In the genomic region with DNA sequence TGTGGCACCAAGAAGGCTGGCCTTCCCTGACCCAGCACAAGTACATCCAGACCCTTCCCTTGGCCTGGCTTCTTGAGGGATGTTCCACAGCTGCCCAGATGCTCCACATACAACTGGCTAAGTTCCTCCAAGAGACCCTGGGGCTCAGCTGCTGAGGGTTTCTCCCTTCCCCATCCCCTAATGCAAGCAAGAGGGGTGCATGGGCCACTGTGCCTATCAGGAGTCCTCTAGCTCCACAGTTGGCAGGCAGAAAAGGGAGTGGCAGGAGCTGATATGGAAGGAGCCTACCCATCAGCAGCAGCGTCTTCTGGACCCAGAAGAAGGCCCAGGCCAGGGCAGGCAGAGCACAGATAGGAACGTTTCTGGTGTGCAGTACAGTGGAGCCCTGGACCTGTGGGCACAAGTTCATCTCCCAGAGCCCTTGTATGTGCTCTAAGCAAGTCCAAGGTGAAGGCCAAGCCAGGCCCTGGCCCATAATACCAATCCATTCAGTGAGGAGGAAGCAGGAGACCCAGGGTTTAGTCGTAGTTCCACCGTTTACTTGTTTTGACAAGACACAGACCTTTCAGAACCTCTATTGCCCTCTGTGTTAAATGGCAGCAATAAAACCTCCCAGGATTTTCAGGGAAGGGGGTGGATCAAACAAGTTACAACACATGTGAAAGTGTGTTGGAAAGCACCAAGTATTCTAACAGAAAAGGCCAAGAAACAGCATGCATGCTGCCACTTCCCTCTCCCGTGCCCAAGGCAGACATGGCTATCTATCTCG, we compare ENCODE assay signal across 10 cellular contexts. TPM values are rescaled to one million over a fixed set of nuclear protein-coding genes. Genes with fewer than 3 reads are reported as not detected.
A peak's percentile ranks its signal among the peaks of the same experiment; 100 is the strongest.
DNase-seq lines count a peak whose midpoint lies in the region; ATAC-seq and TF ChIP-seq lines count a peak whose summit lies in the region.
"Had no signal": no experiment of that assay in that cellular context is flagged by ENCODE, and none has a peak within 500 bp of the region (broad histone marks: within the 10 kb centered on the region; RNA-seq: fewer than 3 reads in every experiment).

No MANE protein-coding gene starts in this region.

- H3K9me3 Mint-ChIP-seq in activated naive CD8-positive, alpha-beta T cell treated with anti-CD3 and anti-CD28 coated beads for 36 hours = peaks cover 4% of the 10 kb centered on the region

- H3K27ac ChIP-seq in left lung (peak overlapping the region; percentile 71 to 94), subcutaneous abdominal adipose tissue (ENCODE audit: low read depth, low read length) (peak overlapping the region; percentile 35)
- H3K27ac ChIP-seq: SK-N-MC had no signal

- TF ChIP-seq CTCF in left lung (IDR thresholded peaks at IDR 0.05) = no peak

- ATAC-seq in left lung = no peak

- H3K27me3 ChIP-seq in left lung (no peaks in the 10 kb centered on the region), subcutaneous abdominal adipose tissue (ENCODE audit: control insufficient read depth in 5 of 5, insufficient read depth in 4 of 5, low read length in 5 of 5) (no peaks in the 10 kb centered on the region)

- H3K36me3 ChIP-seq in left lung = peaks cover 0 to 27% of the 10 kb centered on the region in 2 donors
- peaks cover 0 to 28% (median 23%) of the 10 kb centered on the region in 5 donors for H3K36me3 ChIP-seq in subcutaneous abdominal adipose tissue (ENCODE audit: control insufficient read depth in 5 of 5, insufficient read depth in 5 of 5, low read length in 5 of 5)

- H3K9me3 ChIP-seq in left lung = peaks cover 0 to 6% of the 10 kb centered on the region in 2 donors
- peaks cover 0 to 7% (median 4%) of the 10 kb centered on the region in 5 donors for H3K9me3 ChIP-seq in subcutaneous abdominal adipose tissue (ENCODE audit: control insufficient read depth in 5 of 5, low read length in 5 of 5)

- H3K4me3 Mint-ChIP-seq in activated naive CD8-positive, alpha-beta T cell treated with anti-CD3 and anti-CD28 coated beads for 36 hours = peak overlapping the region; percentile 42

- H3K27ac Mint-ChIP-seq in activated naive CD8-positive, alpha-beta T cell treated with anti-CD3 and anti-CD28 coated beads for 36 hours = peak overlapping the region; percentile 99

- DNase-seq in SIG-M5 treated with dmso at 0.1 percent for 504 hours (lab: John Stamatoyannopoulos, UW; ENCODE audit: unreplicated experiment) = peak; percentile 84
- no peak for DNase-seq in SIG-M5 (lab: John Stamatoyannopoulos, UW)
- no peak for DNase-seq in activated naive CD8-positive, alpha-beta T cell treated with anti-CD3 and anti-CD28 coated beads for 36 hours
- DNase-seq in left lung = no peak
- DNase-seq in NCI-H1092 treated with DMSO at 0.1 percent for 48 hours (lab: John Stamatoyannopoulos, UW) = no peak
- no peak for DNase-seq in DMS53 (lab: John Stamatoyannopoulos, UW)
- no peak for DNase-seq in NCI-H1417 (lab: John Stamatoyannopoulos, UW)
- DNase-seq: IMR-90 had no signal

- intact Hi-C loops in left lung (cut with DNase I) = no loop called here

- H3K27me3 Mint-ChIP-seq in activated naive CD8-positive, alpha-beta T cell treated with anti-CD3 and anti-CD28 coated beads for 36 hours = no peaks in the 10 kb centered on the region

- H3K4me1 ChIP-seq in left lung (peaks cover 39 to 94% of the 10 kb centered on the region in 2 donors), subcutaneous abdominal adipose tissue (ENCODE audit: control insufficient read depth in 5 of 5, insufficient read depth in 5 of 5, low read length in 5 of 5) (peaks cover 18 to 69% (median 67%) of the 10 kb centered on the region in 5 donors)

- peaks cover 90% of the 10 kb centered on the region for H3K4me1 Mint-ChIP-seq in activated naive CD8-positive, alpha-beta T cell treated with anti-CD3 and anti-CD28 coated beads for 36 hours

- H3K9ac ChIP-seq in subcutaneous abdominal adipose tissue (ENCODE audit: low read length in 5 of 5) = peak overlapping the region in 1 of 5 donors; percentile 15

- H3K36me3 Mint-ChIP-seq in activated naive CD8-positive, alpha-beta T cell treated with anti-CD3 and anti-CD28 coated beads for 36 hours = peaks cover 40% of the 10 kb centered on the region

- H3K4me3 ChIP-seq in left lung (no peak overlapping the region), subcutaneous abdominal adipose tissue (ENCODE audit: low read depth in 1 of 5, low read length in 5 of 5) (peak overlapping the region in 2 of 5 donors; percentile 20 to 25)
- H3K4me3 ChIP-seq: SK-N-MC had no signal

RNA-seq across cellular contexts. Expression of a gene that starts 26.1 kb away (rescaled TPM):
- total RNA-seq in activated naive CD8-positive, alpha-beta T cell treated with anti-CD3 and anti-CD28 coated beads for 36 hours = 10 to 100 TPM; 41.4 to 47.3 TPM
- 100 to 1,000 TPM in 1 of 2 donors, 10 to 100 TPM in 1; 46.7 to 133 TPM for total RNA-seq in left lung

RNA-seq across cellular contexts. Expression of a gene that starts 27.6 kb away (rescaled TPM):
- under 1 TPM; 0.24 to 0.41 TPM for total RNA-seq in activated naive CD8-positive, alpha-beta T cell treated with anti-CD3 and anti-CD28 coated beads for 36 hours
- total RNA-seq in left lung = 1 to 10 TPM in 1 of 2 donors, under 1 TPM in 1; 0.17 to 1.0 TPM
